ENCODE assay signal across 9 cellular contexts in the genomic region with DNA sequence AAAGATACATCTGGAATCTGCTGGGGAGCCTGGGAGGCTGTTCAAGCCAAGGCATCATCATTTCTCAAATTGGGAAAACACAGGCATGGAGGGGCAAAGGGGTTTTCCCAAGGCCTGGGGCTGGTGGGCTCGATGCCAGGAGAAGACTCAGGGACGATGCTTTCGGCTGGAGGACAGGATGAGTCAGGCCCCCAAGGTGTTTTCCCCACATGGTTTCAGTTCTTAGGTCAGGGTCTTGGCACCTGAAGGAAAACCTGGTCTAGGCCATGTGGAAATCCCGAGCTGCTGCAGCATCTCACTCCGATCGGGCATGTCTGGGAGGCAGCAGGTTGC.
DNase-seq lines count a peak whose midpoint lies in the region; ATAC-seq and TF ChIP-seq lines count a peak whose summit lies in the region.
"Had no signal": no experiment of that assay in that cellular context is flagged by ENCODE, and none has a peak within 500 bp of the region (broad histone marks: within the 10 kb centered on the region; RNA-seq: fewer than 3 reads in every experiment).

No MANE protein-coding gene starts in this region.

- H3K27ac ChIP-seq in brain microvascular endothelial cell, result no peak overlapping the region
- H3K27ac ChIP-seq: gastrocnemius medialis had no signal

- in situ Hi-C loops in brain microvascular endothelial cell (cut with HindIII; ENCODE audit: low pct_ligation_motif_present, low sequenced_read_pairs), result no loop called here

- DNase-seq in stimulated activated CD4-positive, alpha-beta T cell treated with anti-CD3 and anti-CD28 coated beads, Interleukin-15, amount 100 ng/mL, for 24 hours, result peak; percentile 53
- no peak for DNase-seq in stimulated activated CD4-positive, alpha-beta T cell treated with anti-CD3 and anti-CD28 coated beads, Interleukin-4, amount 100 ng/mL, for 4 hours
- DNase-seq in brain microvascular endothelial cell, result peak; percentile 16
- no peak for DNase-seq in sciatic nerve (ENCODE audit: low spot score)
- no peak for DNase-seq in NCI-H2196 (lab: John Stamatoyannopoulos, UW; ENCODE audit: unreplicated experiment)
- DNase-seq in inferior parietal cortex (ENCODE audit: extremely low spot score), result no peak
- DNase-seq in SHP77 (lab: John Stamatoyannopoulos, UW), result no peak
- DNase-seq: gastrocnemius medialis had no signal

- intact Hi-C loops in sciatic nerve (cut with DNase I), result no loop called here

- no peaks in the 10 kb centered on the region for H3K27me3 ChIP-seq in brain microvascular endothelial cell (replicated peaks)
- H3K27me3 ChIP-seq: gastrocnemius medialis had no signal

- H3K4me3 ChIP-seq in brain microvascular endothelial cell (ENCODE audit: low read depth, low read length), result no peak overlapping the region
- H3K4me3 ChIP-seq: gastrocnemius medialis had no signal

- ATAC-seq in HG03108 (IDR thresholded peaks at IDR 0.05; ENCODE audit: unreplicated experiment), result peak; percentile 37
- ATAC-seq in sciatic nerve, result no peak
- ATAC-seq: gastrocnemius medialis had no signal

- TF ChIP-seq CTCF in brain microvascular endothelial cell (IDR thresholded peaks at IDR 0.05; ENCODE audit: low read depth, low read length, missing control alignments), result no peak

- no peaks in the 10 kb centered on the region for H3K36me3 ChIP-seq in brain microvascular endothelial cell (replicated peaks)
- H3K36me3 ChIP-seq: gastrocnemius medialis had no signal

Comparison
In these comparisons a context has a peak if more than half of its experiments do, and no peak if none do; other contexts are left out.
1. DNase-seq: peak in stimulated activated CD4-positive, alpha-beta T cell treated with anti-CD3 and anti-CD28 coated beads, Interleukin-15, amount 100 ng/mL, for 24 hours (single experiment) and brain microvascular endothelial cell (single experiment); none in stimulated activated CD4-positive, alpha-beta T cell treated with anti-CD3 and anti-CD28 coated beads, Interleukin-4, amount 100 ng/mL, for 4 hours (0 of 2), sciatic nerve (single experiment), NCI-H2196 (single experiment), inferior parietal cortex (single experiment) and SHP77 (0 of 2).